ENCODE assay signal across 22 cellular contexts in the genomic region with DNA sequence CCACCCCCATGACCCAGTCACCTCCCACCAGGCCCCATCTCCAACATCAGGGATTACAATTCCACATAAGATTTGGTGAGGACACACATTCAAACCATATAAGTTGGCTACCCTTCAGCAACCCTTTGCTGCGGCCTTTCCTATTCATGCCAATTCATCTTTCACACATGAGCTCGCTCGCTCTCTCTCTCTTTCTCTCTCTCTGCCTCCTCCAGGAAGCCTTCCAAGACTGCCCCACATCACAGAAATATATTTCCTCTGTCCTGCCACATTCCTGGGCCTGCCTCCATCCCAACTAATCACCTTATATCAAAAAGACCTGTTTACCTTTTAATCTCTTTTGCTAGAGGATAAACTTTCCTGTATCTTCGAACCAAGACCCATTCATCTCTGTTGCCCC.
DNase-seq lines count a peak whose midpoint lies in the region; ATAC-seq, FAIRE-seq and TF ChIP-seq lines count a peak whose summit lies in the region.
"Had no signal": no experiment of that assay in that cellular context is flagged by ENCODE, and none has a peak within 500 bp of the region (broad histone marks: within the 10 kb centered on the region; RNA-seq: fewer than 3 reads in every experiment).

No MANE protein-coding gene starts in this region.

- H3K4me1 Mint-ChIP-seq in HFFc6 (ENCODE audit: low read depth) (peaks cover 23% of the 10 kb centered on the region), endothelial cell (ENCODE audit: unreplicated experiment) (peaks cover 26% of the 10 kb centered on the region)
- H3K4me1 Mint-ChIP-seq: B cell had no signal

- POLR2A ChIA-PET in K562 (lab: Yijun Ruan, JAX): no interaction called here

- H3K27ac Mint-ChIP-seq in HFFc6: peak overlapping the region; percentile 23; the same call in 1 of the 2 replicates
- H3K27ac Mint-ChIP-seq in endothelial cell (ENCODE audit: unreplicated experiment): peak overlapping the region; percentile 89
- H3K27ac Mint-ChIP-seq: B cell; CD4-positive, alpha-beta T cell; CD8-positive, alpha-beta T cell had no signal

- H3K4me2 ChIP-seq in K562 (ENCODE audit: insufficient read depth, low read length): no peak overlapping the region
- no peak overlapping the region for H3K4me2 ChIP-seq in osteoblast (ENCODE audit: insufficient read depth, low read length)
- H3K4me2 ChIP-seq: BLaER1 treated with 17β-estradiol and CSF1 and Interleukin-3, amounts not matched to agents 10 nM and 100 nM had no signal

- in situ Hi-C loops in K562 (cut with MboI): no loop called here
- in situ Hi-C loops in gastrocnemius medialis (cut with MboI; ENCODE audit: low sequenced_read_pairs in 4 of 4): no loop called here

- BruUV-seq in K562 (replicated peaks; lab: Mats Ljungman, UMichigan): no TSS peak

- no peak for TF ChIP-seq POLR2A in K562 (conservative IDR thresholded peaks at IDR 0.05)
- no peak for TF ChIP-seq POLR2A in gastrocnemius medialis (IDR thresholded peaks at IDR 0.05)

- peaks cover 9% of the 10 kb centered on the region for H3K27me3 Mint-ChIP-seq in HFFc6 (ENCODE audit: insufficient read depth)
- peaks cover 4% of the 10 kb centered on the region for H3K27me3 Mint-ChIP-seq in endothelial cell (ENCODE audit: unreplicated experiment)

- CTCF ChIA-PET in K562 (lab: Yijun Ruan, JAX; ENCODE audit: low intra/inter-chr PET ratio): no interaction called here

- H2AFZ ChIP-seq in K562 (ENCODE audit: low read depth, low read length) (no peak overlapping the region), osteoblast (ENCODE audit: low read length) (no peak overlapping the region)

- DNase-seq in HFFc6 (no peak), K562 (ENCODE audit: extremely low read depth in 1 of 4, low spot score in 3 of 4) (no peak), endothelial cell (ENCODE audit: low spot score) (no peak), osteoblast (ENCODE audit: insufficient read length, low spot score, missing footprints) (no peak), gastrocnemius medialis (no peak)
- DNase-seq: 8988T; AML-193; Caco-2; Calu3; CD4-positive, alpha-beta T cell; CD8-positive, alpha-beta T cell; DMS79 treated with DMSO at 0.1 percent for 48 hours; GF-D8 had no signal

- ATAC-seq in K562: no peak
- no peak for ATAC-seq in gastrocnemius medialis
- no peak for ATAC-seq in HG02970 (IDR thresholded peaks at IDR 0.05; ENCODE audit: low FRiP score, unreplicated experiment)
- ATAC-seq: CD8-positive, alpha-beta T cell had no signal

- TF ChIP-seq EP300 in K562 (IDR thresholded peaks at IDR 0.05; ENCODE audit: low read length): no peak

- no peaks in the 10 kb centered on the region for H3K36me3 Mint-ChIP-seq in HFFc6 (ENCODE audit: low read depth)
- peaks cover 7% of the 10 kb centered on the region for H3K36me3 Mint-ChIP-seq in endothelial cell (ENCODE audit: low read depth, unreplicated experiment)
- H3K36me3 Mint-ChIP-seq: CD8-positive, alpha-beta T cell had no signal

- H3K9me3 ChIP-seq in K562 (replicated peaks; ENCODE audit: control insufficient read depth, insufficient read depth, low read depth, low read length) (no peaks in the 10 kb centered on the region), osteoblast (ENCODE audit: low read depth, low read length) (no peaks in the 10 kb centered on the region), gastrocnemius medialis (no peaks in the 10 kb centered on the region)
- H3K9me3 ChIP-seq: Caco-2 had no signal

- H3K9ac ChIP-seq in K562 (ENCODE audit: insufficient read depth in 1 of 2, low read depth in 2 of 2, low read length in 2 of 2): no peak overlapping the region
- H3K9ac ChIP-seq: BLaER1 treated with 17β-estradiol and CSF1 and Interleukin-3, amounts not matched to agents 10 nM and 100 nM had no signal

- no peaks in the 10 kb centered on the region for H3K4me1 ChIP-seq in K562 (replicated peaks in 1 of 2; ENCODE audit: control insufficient read depth in 2 of 2, insufficient read depth in 2 of 2, low read length in 2 of 2)
- peaks cover 18% of the 10 kb centered on the region for H3K4me1 ChIP-seq in osteoblast (ENCODE audit: insufficient read depth, low read length)
- peaks cover 0 to 3% of the 10 kb centered on the region in 2 donors for H3K4me1 ChIP-seq in gastrocnemius medialis
- H3K4me1 ChIP-seq: Caco-2 had no signal

- H3K79me2 ChIP-seq in K562 (ENCODE audit: control insufficient read depth, insufficient read depth, low read length) (no peaks in the 10 kb centered on the region), osteoblast (ENCODE audit: insufficient read depth, low read length) (no peaks in the 10 kb centered on the region)

- TF ChIP-seq CTCF in HFFc6 (IDR thresholded peaks at IDR 0.05) (no peak), K562 (IDR thresholded peaks at IDR 0.05 in 2 of 3, conservative IDR thresholded peaks at IDR 0.05 in 1 of 3; ENCODE audit: insufficient read depth in 2 of 3, low read depth in 1 of 3, low read length in 3 of 3) (no peak), endothelial cell (IDR thresholded peaks at IDR 0.05; ENCODE audit: unreplicated experiment) (no peak), osteoblast (IDR thresholded peaks at IDR 0.05; ENCODE audit: extremely low read depth, low read depth, low read length) (no peak), gastrocnemius medialis (IDR thresholded peaks at IDR 0.05 in 4 of 5, conservative IDR thresholded peaks at IDR 0.05 in 1 of 5) (no peak)

- H3K9me1 ChIP-seq in K562 (ENCODE audit: control insufficient read depth, insufficient read depth, low read length): no peaks in the 10 kb centered on the region

- TF ChIP-seq RAD21 in K562 (CRISPR knock-in tag; conservative IDR thresholded peaks at IDR 0.05 in 1 of 2, IDR thresholded peaks at IDR 0.05 in 1 of 2): no peak

- H3K9me3 Mint-ChIP-seq in HFFc6 (no peaks in the 10 kb centered on the region), endothelial cell (ENCODE audit: unreplicated experiment) (no peaks in the 10 kb centered on the region)

- intact Hi-C loops in K562 (cut with micrococcal nuclease): no loop called here
- intact Hi-C loops in gastrocnemius medialis (cut with DNase I; ENCODE audit: low total_unique reads): no loop called here

- H4K20me1 ChIP-seq in K562 (replicated peaks; ENCODE audit: control insufficient read depth, insufficient read depth, low read length) (no peaks in the 10 kb centered on the region; the same call in 1 of the 2 replicates), osteoblast (ENCODE audit: insufficient read depth, low read length) (no peaks in the 10 kb centered on the region)
- H4K20me1 ChIP-seq: BLaER1 treated with 17β-estradiol and CSF1 and Interleukin-3, amounts not matched to agents 10 nM and 100 nM had no signal

- no peak overlapping the region for H3K4me3 Mint-ChIP-seq in HFFc6
- no peak overlapping the region for H3K4me3 Mint-ChIP-seq in endothelial cell (ENCODE audit: unreplicated experiment)
- H3K4me3 Mint-ChIP-seq: B cell; CD4-positive, alpha-beta T cell; CD8-positive, alpha-beta T cell had no signal

- no peak for FAIRE-seq in K562 (lab: Jason Lieb, UNC)
- FAIRE-seq: A204.1, D721Med, G401.6, GM12891, GM19239 had no signal

- H3K27ac ChIP-seq in K562 (ENCODE audit: extremely low read depth, low read depth, low read length) (no peak overlapping the region), osteoblast (ENCODE audit: low read depth, low read length) (no peak overlapping the region), gastrocnemius medialis (no peak overlapping the region)
- H3K27ac ChIP-seq: C4-2B had no signal

- H3K27me3 ChIP-seq in K562 (ENCODE audit: control insufficient read depth in 2 of 2, insufficient read depth in 2 of 2, low read length in 2 of 2) (peaks cover 0 to 18% of the 10 kb centered on the region in 2 experiments; a peak in 1 of 5 replicates), osteoblast (ENCODE audit: insufficient read depth, low read length) (no peaks in the 10 kb centered on the region), gastrocnemius medialis (no peaks in the 10 kb centered on the region)
- H3K27me3 ChIP-seq: BLaER1 treated with 17β-estradiol and CSF1 and Interleukin-3, amounts not matched to agents 10 nM and 100 nM had no signal

- H3K36me3 ChIP-seq in K562 (ENCODE audit: control insufficient read depth, insufficient read depth, low read length) (no peaks in the 10 kb centered on the region), osteoblast (ENCODE audit: insufficient read depth, low read length) (no peaks in the 10 kb centered on the region), gastrocnemius medialis (no peaks in the 10 kb centered on the region)
- H3K36me3 ChIP-seq: BLaER1 treated with 17β-estradiol and CSF1 and Interleukin-3, amounts not matched to agents 10 nM and 100 nM had no signal

- H3K4me3 ChIP-seq in K562 (no peak overlapping the region), osteoblast (ENCODE audit: insufficient read depth, low read length) (no peak overlapping the region), gastrocnemius medialis (no peak overlapping the region)
- H3K4me3 ChIP-seq: BLaER1 treated with 17β-estradiol and CSF1 and Interleukin-3, amounts not matched to agents 10 nM and 100 nM had no signal

- 0% methylated on average over 4 of the region's 4 CpGs for WGBS in K562 (ENCODE audit: insufficient coverage, low coverage, missing lambda C conversion rate)

TF ChIP-seq in K562, 482 proteins besides CTCF, POLR2A, EP300 and RAD21:
- peak; percentile 89 for TF ChIP-seq ZFP36 (IDR thresholded peaks at IDR 0.05; ENCODE audit: low read depth, low read length, partially characterized antibody)
- no peak for TF ChIP-seq MCM3 (IDR thresholded peaks at IDR 0.05)
